ENCODE assay signal across 1 cellular context in the genomic region with DNA sequence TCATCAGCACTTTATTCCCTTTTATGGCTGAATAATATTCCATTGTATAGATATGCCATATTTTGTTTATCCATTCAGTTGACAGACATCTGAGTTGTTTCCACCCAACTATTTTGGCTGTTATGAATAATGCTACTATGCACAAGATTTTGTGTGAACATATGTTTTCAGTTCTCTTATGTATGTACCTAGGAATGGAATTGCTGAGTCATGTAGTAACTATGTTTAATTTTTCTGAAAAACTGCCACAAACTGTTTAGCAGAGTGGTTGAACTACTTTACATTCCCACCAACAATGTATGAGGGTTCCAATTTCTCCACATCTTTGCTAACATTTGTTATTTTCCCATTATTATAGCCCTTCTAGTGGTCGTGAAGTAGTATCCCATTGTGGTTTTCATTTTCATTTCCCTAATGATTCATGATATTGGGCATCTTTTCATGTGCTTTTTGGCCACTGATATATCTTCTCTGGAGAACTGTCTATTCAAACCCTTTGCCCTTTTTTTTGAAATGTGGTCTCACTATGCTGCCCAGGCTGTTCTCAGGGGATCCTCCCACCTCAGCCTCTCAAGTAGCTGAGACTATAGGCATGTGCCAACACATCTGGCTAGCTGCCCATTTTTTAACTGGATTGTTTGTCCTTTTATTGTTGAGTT.
TF ChIP-seq lines count a peak whose summit lies in the region.

No MANE protein-coding gene starts in this region.

TF ChIP-seq in SK-N-SH, 30 proteins besides CTCF, POLR2A, EP300 and RAD21 (continued from another document):
- TF ChIP-seq IRF3 (IDR thresholded peaks at IDR 0.05; ENCODE audit: low read depth, low read length) (no peak), SIN3A (IDR thresholded peaks at IDR 0.05; ENCODE audit: borderline replicate concordance, low read depth, low read length) (no peak), FOXJ3 (CRISPR knock-in tag; IDR thresholded peaks at IDR 0.05) (no peak), USF1 (IDR thresholded peaks at IDR 0.05; ENCODE audit: borderline replicate concordance, low read depth) (no peak), RCOR1 (IDR thresholded peaks at IDR 0.05; ENCODE audit: low read length) (no peak)
